Comparison of ENCODE assay signal across 18 cellular contexts in the genomic region with DNA sequence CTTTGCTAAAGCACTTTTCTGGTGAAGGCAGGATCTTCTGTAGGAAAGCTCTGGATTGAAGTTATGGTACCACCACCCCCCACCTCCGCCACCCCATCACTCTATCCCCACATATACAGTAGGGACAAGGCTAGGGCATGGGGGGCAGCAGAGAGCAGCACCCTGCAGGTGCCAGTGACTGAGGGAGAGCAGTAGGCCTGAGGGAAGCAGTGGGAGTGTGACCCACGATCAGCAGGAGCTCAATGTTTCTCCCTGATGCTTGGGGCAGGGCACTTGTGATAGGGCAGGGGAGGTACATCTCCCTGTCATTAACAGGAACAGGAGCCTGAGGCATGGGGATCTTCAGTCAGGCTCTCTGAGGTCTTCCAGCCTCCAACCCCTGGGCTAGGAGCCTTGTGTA.
A peak's percentile ranks its signal among the peaks of the same experiment; 100 is the strongest.
DNase-seq lines count a peak whose midpoint lies in the region; ATAC-seq, FAIRE-seq and TF ChIP-seq lines count a peak whose summit lies in the region.
"Had no signal": no experiment of that assay in that cellular context is flagged by ENCODE, and none has a peak within 500 bp of the region (broad histone marks: within the 10 kb centered on the region; RNA-seq: fewer than 3 reads in every experiment).

No MANE protein-coding gene starts in this region.

- H3K27ac Mint-ChIP-seq in activated B cell treated with CpG ODN at 0.5 μM for 24 hours (peak overlapping the region; percentile 85), neural progenitor cell (peak overlapping the region; percentile 9)
- H3K27ac Mint-ChIP-seq: activated naive CD8-positive, alpha-beta T cell treated with anti-CD3 and anti-CD28 coated beads, Interleukin-2, amount 10 ng/mL, durations not matched to agents 7 days and 5 days had no signal

- H3F3A ChIP-seq in neural progenitor cell (ENCODE audit: low read depth): peaks cover 64% of the 10 kb centered on the region

- no peak overlapping the region for H3K27ac ChIP-seq in A549
- no peak overlapping the region for H3K27ac ChIP-seq in neural progenitor cell

- no peaks in the 10 kb centered on the region for H3K79me2 ChIP-seq in neural progenitor cell (ENCODE audit: low read depth)

- H3K27me3 ChIP-seq in neural progenitor cell: no peaks in the 10 kb centered on the region
- H3K27me3 ChIP-seq: foreskin keratinocyte, thyroid gland had no signal

- H3K9me3 ChIP-seq in A549: no peaks in the 10 kb centered on the region
- no peaks in the 10 kb centered on the region for H3K9me3 ChIP-seq in neural progenitor cell (ENCODE audit: low read depth)
- H3K9me3 ChIP-seq: thyroid gland had no signal

- H3K4me1 Mint-ChIP-seq in activated B cell treated with CpG ODN at 0.5 μM for 24 hours: peaks cover 57% of the 10 kb centered on the region
- H3K4me1 Mint-ChIP-seq in neural progenitor cell: peaks cover 65% of the 10 kb centered on the region

- no peak for TF ChIP-seq POLR2A in A549 (IDR thresholded peaks at IDR 0.05; ENCODE audit: low read length)

- no peaks in the 10 kb centered on the region for H3K36me3 ChIP-seq in neural progenitor cell
- H3K36me3 ChIP-seq: thyroid gland had no signal

- no peak for FAIRE-seq in A549 (lab: Jason Lieb, UNC)

- ATAC-seq in A549: peak; percentile 33 to 36; a peak in 1 of 6 replicates
- ATAC-seq in activated B cell treated with CpG ODN at 0.5 μM for 24 hours (ENCODE audit: low read depth): no peak
- no peak for ATAC-seq in HG03378 (IDR thresholded peaks at IDR 0.05; ENCODE audit: unreplicated experiment)
- ATAC-seq: foreskin keratinocyte had no signal

- CTCF ChIA-PET in A549 (lab: Yijun Ruan, JAX): interaction anchor here (0.8 to 1.9 kb wide), 7 partner anchors 13 to 129 kb away, joined by 3 to 5 read pairs (median 3); no protein-coding TSS in a partner anchor
- CTCF ChIA-PET in activated B cell treated with CpG ODN at 0.5 μM for 24 hours (lab: Charles Lee): no interaction called here

- intact Hi-C loops in activated B cell treated with CpG ODN at 0.5 μM for 24 hours (cut with micrococcal nuclease): loop anchor here (5.0 kb wide), 3 partner anchors 127 to 188 kb away; no protein-coding TSS in a partner anchor

- TF ChIP-seq CTCF in A549 (IDR thresholded peaks at IDR 0.05): no peak
- peak; percentile 9; the same call in 1 of the 2 replicates for TF ChIP-seq CTCF in GM12875 (IDR thresholded peaks at IDR 0.05; ENCODE audit: borderline replicate concordance, insufficient read depth, low read depth, low read length)
- TF ChIP-seq CTCF in activated B cell treated with CpG ODN at 0.5 μM for 24 hours (IDR thresholded peaks at IDR 0.05): no peak
- no peak for TF ChIP-seq CTCF in neural progenitor cell (IDR thresholded peaks at IDR 0.05)

- no peaks in the 10 kb centered on the region for H3K36me3 Mint-ChIP-seq in activated B cell treated with CpG ODN at 0.5 μM for 24 hours (ENCODE audit: low read depth)
- peaks cover 7% of the 10 kb centered on the region for H3K36me3 Mint-ChIP-seq in neural progenitor cell

- H3K4me2 ChIP-seq in A549: no peak overlapping the region
- H3K4me2 ChIP-seq in neural progenitor cell: no peak overlapping the region

- DNase-seq in A549 (ENCODE audit: low read depth in 1 of 2, low spot score in 1 of 2): no peak
- no peak for DNase-seq in activated B cell treated with CpG ODN at 0.5 μM for 24 hours
- no peak for DNase-seq in neural progenitor cell (ENCODE audit: low spot score)
- DNase-seq in KG1 (lab: John Stamatoyannopoulos, UW): no peak
- no peak for DNase-seq in A172 (ENCODE audit: low spot score)
- no peak for DNase-seq in activated naive CD4-positive, alpha-beta T cell treated with Interleukin-2 at 50 U/mL for 16 hours
- DNase-seq: activated CD4-positive, alpha-beta T cell treated with anti-CD3 and anti-CD28 coated beads, Interleukin-2, amount 50 U/mL, for 1 hour; activated naive CD8-positive, alpha-beta T cell treated with anti-CD3 and anti-CD28 coated beads, Interleukin-2, amount 10 ng/mL, durations not matched to agents 7 days and 5 days; activated T-cell treated with anti-CD3 and anti-CD28 coated beads, Interleukin-2, amount 50 U/mL, for 1 hour; foreskin keratinocyte; GOT3; NCI-H1417 treated with DMSO at 0.1 percent for 48 hours; NCI-H345; T1000; thyroid gland had no signal

- H3K27me3 Mint-ChIP-seq in activated B cell treated with CpG ODN at 0.5 μM for 24 hours (no peaks in the 10 kb centered on the region), neural progenitor cell (ENCODE audit: insufficient read depth, low read depth) (peaks cover 19% of the 10 kb centered on the region)
- H3K27me3 Mint-ChIP-seq: activated naive CD8-positive, alpha-beta T cell treated with anti-CD3 and anti-CD28 coated beads, Interleukin-2, amount 10 ng/mL, durations not matched to agents 7 days and 5 days; central memory CD8-positive, alpha-beta T cell had no signal

- no peak overlapping the region for H2AFZ ChIP-seq in neural progenitor cell (replicated peaks)

- H3K4me1 ChIP-seq in A549 (peaks cover 26% of the 10 kb centered on the region), neural progenitor cell (peaks cover 70% of the 10 kb centered on the region)

- no peak overlapping the region for H3K4me3 ChIP-seq in A549
- H3K4me3 ChIP-seq in GM12875 (ENCODE audit: low read depth, low read length): no peak overlapping the region
- no peak overlapping the region for H3K4me3 ChIP-seq in neural progenitor cell
- H3K4me3 ChIP-seq: thyroid gland had no signal

- H3K4me3 Mint-ChIP-seq in activated B cell treated with CpG ODN at 0.5 μM for 24 hours (no peak overlapping the region), neural progenitor cell (no peak overlapping the region)
- H3K4me3 Mint-ChIP-seq: activated naive CD8-positive, alpha-beta T cell treated with anti-CD3 and anti-CD28 coated beads, Interleukin-2, amount 10 ng/mL, durations not matched to agents 7 days and 5 days; central memory CD8-positive, alpha-beta T cell had no signal

- H3K9me3 Mint-ChIP-seq in activated B cell treated with CpG ODN at 0.5 μM for 24 hours (peaks cover 2% of the 10 kb centered on the region), neural progenitor cell (peaks cover 16% of the 10 kb centered on the region)

- POLR2A ChIA-PET in A549 (lab: Yijun Ruan, JAX): no interaction called here
- POLR2A ChIA-PET in activated B cell treated with CpG ODN at 0.5 μM for 24 hours (lab: Charles Lee): no interaction called here

- no peak overlapping the region for H3K9ac ChIP-seq in neural progenitor cell

- WGBS in A549 (ENCODE audit: missing lambda C conversion rate): 90% methylated on average over 2 of the region's 2 CpGs

- no peak for TF ChIP-seq EP300 in A549 (IDR thresholded peaks at IDR 0.05)

- no peaks in the 10 kb centered on the region for H4K20me1 ChIP-seq in neural progenitor cell (ENCODE audit: low read depth)

- TF ChIP-seq RAD21 in A549 (conservative IDR thresholded peaks at IDR 0.05 in 1 of 2, IDR thresholded peaks at IDR 0.05 in 1 of 2): no peak

TF ChIP-seq in A549, 52 proteins besides CTCF, POLR2A, EP300 and RAD21:
- TF ChIP-seq RFX5 (IDR thresholded peaks at IDR 0.05) (no peak), E2F6 (IDR thresholded peaks at IDR 0.05; ENCODE audit: borderline replicate concordance, low read depth) (no peak), CEBPB (IDR thresholded peaks at IDR 0.05) (no peak), EHF (CRISPR knock-in tag; IDR thresholded peaks at IDR 0.05) (no peak), MYC (IDR thresholded peaks at IDR 0.05; ENCODE audit: borderline replicate concordance, low read length) (no peak), ZSCAN20 (CRISPR knock-in tag; IDR thresholded peaks at IDR 0.05) (no peak), FOXS1 (CRISPR knock-in tag; IDR thresholded peaks at IDR 0.05) (no peak), NFE2L2 (conservative IDR thresholded peaks at IDR 0.05; ENCODE audit: low read length) (no peak), RARB (CRISPR knock-in tag; IDR thresholded peaks at IDR 0.05) (no peak)

Comparison
In these comparisons a context has a peak if more than half of its experiments do, and no peak if none do; other contexts are left out.
1. ATAC-seq: peak in A549 (2 of 2); none in activated B cell treated with CpG ODN at 0.5 μM for 24 hours (single experiment) and HG03378 (single experiment).